In the genomic region with DNA sequence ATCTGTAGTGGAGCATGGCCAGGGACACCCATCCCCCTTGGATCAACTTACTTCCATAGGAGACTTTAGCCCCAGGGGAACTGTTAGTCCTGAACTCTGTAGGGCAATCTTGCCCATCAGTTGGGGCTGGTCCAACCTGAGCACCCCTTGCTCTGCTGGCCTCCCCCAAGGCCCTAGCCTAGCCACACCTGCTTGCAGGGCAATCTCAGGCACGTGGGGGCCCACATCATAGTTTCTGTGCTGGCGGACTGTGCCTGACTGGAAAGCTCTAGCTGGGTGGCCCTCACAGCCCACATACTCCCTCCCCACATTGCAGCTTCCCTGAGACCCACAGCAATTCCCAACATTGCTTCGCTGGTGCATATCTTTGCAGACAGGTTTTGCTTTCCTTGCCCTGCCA, we compare ENCODE assay signal across 1 cellular context.
TF ChIP-seq lines count a peak whose summit lies in the region.

No MANE protein-coding gene starts in this region.

TF ChIP-seq in H1, 55 proteins besides CTCF, POLR2A, EP300 and RAD21:
- TF ChIP-seq, protein P1, sequence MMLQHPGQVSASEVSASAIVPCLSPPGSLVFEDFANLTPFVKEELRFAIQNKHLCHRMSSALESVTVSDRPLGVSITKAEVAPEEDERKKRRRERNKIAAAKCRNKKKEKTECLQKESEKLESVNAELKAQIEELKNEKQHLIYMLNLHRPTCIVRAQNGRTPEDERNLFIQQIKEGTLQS (IDR thresholded peaks at IDR 0.05; ENCODE audit: insufficient read depth, low read depth, low read length), result no peak
- TF ChIP-seq KDM4A (IDR thresholded peaks at IDR 0.05; ENCODE audit: low read depth, low read length, severe bottlenecking) (no peak), TCF12 (IDR thresholded peaks at IDR 0.05; ENCODE audit: low read depth, low read length) (no peak), FOSL1 (IDR thresholded peaks at IDR 0.05; ENCODE audit: insufficient read depth, low read depth, low read length) (no peak)
TF ChIP-seq in H1: peak in this region for 0.
